28 cellular contexts compared by ENCODE assay signal in genomic region chr9:123253204-123253603, GRCh38.
"Had no signal": no experiment of that assay in that cellular context is flagged by ENCODE, and none has a peak within 500 bp of the region (broad histone marks: within the 10 kb centered on the region; RNA-seq: fewer than 3 reads in every experiment).

No MANE protein-coding gene starts in this region.

- H3K4me3 ChIP-seq: coronary artery, esophagus muscularis mucosa, gastroesophageal sphincter, heart left ventricle, hepatocyte, lung, mucosa of descending colon, neural progenitor cell, prostate gland, right atrium auricular region, sigmoid colon, stomach, thyroid gland, vagina had no signal

- DNase-seq: dermis blood vessel endothelial cell; effector memory CD4-positive, alpha-beta T cell; foreskin keratinocyte; heart left ventricle; kidney; mesenchymal stem cell; mucosa of descending colon; naive thymus-derived CD4-positive, alpha-beta T cell; sigmoid colon; stimulated activated CD4-positive, alpha-beta T cell treated with anti-CD3 and anti-CD28 coated beads, Interleukin-2, amount 100 ng/mL, for 24 hours; stimulated activated CD4-positive, alpha-beta T cell treated with anti-CD3 and anti-CD28 coated beads, Interleukin-4, amount 100 ng/mL, for 24 hours; stomach; thyroid gland; trophoblast cell had no signal

- H3K36me3 ChIP-seq: esophagus muscularis mucosa, gastroesophageal sphincter, heart left ventricle, neural progenitor cell, prostate gland, right atrium auricular region, sigmoid colon, stomach, thyroid gland, vagina had no signal

- H3K4me1 Mint-ChIP-seq: nephron, neural progenitor cell had no signal

- H3K36me3 Mint-ChIP-seq: stimulated activated effector memory CD8-positive, alpha-beta T cell treated with anti-CD3 and anti-CD28 coated beads, Interleukin-12 subunit alpha, Interleukin-12 subunit beta, amount 100 ng/mL, for 72 hours had no signal

- H3K27me3 Mint-ChIP-seq: naive thymus-derived CD4-positive, alpha-beta T cell had no signal

- H3K9me3 Mint-ChIP-seq: stimulated activated effector memory CD8-positive, alpha-beta T cell treated with anti-CD3 and anti-CD28 coated beads, Interleukin-12 subunit alpha, Interleukin-12 subunit beta, amount 100 ng/mL, for 72 hours had no signal

- H3K27me3 ChIP-seq: esophagus muscularis mucosa, foreskin keratinocyte, gastroesophageal sphincter, heart left ventricle, hepatocyte, neural progenitor cell, right atrium auricular region, sigmoid colon, stomach, thyroid gland, vagina had no signal

- H3K4me1 ChIP-seq: esophagus muscularis mucosa, foreskin keratinocyte, gastroesophageal sphincter, neural progenitor cell, parathyroid adenoma, vagina had no signal

- H3K27ac Mint-ChIP-seq: mesothelial cell of epicardium; naive thymus-derived CD4-positive, alpha-beta T cell; nephron; neural progenitor cell; stimulated activated effector memory CD8-positive, alpha-beta T cell treated with anti-CD3 and anti-CD28 coated beads, Interleukin-12 subunit alpha, Interleukin-12 subunit beta, amount 100 ng/mL, for 72 hours had no signal

- H3K27ac ChIP-seq: coronary artery, esophagus muscularis mucosa, foreskin keratinocyte, gastroesophageal sphincter, heart left ventricle, hepatocyte, neural progenitor cell, parathyroid adenoma, prostate gland, right atrium auricular region, sigmoid colon, stomach, thyroid gland, vagina had no signal

- ATAC-seq: foreskin keratinocyte; gastroesophageal sphincter; heart left ventricle; left lobe of liver; mucosa of descending colon; naive thymus-derived CD4-positive, alpha-beta T cell; stimulated activated effector memory CD8-positive, alpha-beta T cell treated with anti-CD3 and anti-CD28 coated beads, Interleukin-12 subunit alpha, Interleukin-12 subunit beta, amount 100 ng/mL, for 72 hours had no signal

- H3K9me3 ChIP-seq: esophagus muscularis mucosa, gastroesophageal sphincter, mucosa of descending colon, prostate gland, sigmoid colon, stomach, thyroid gland, vagina had no signal

- H3K4me3 Mint-ChIP-seq: mesothelial cell of epicardium; naive thymus-derived CD4-positive, alpha-beta T cell; nephron; neural progenitor cell; stimulated activated effector memory CD8-positive, alpha-beta T cell treated with anti-CD3 and anti-CD28 coated beads, Interleukin-12 subunit alpha, Interleukin-12 subunit beta, amount 100 ng/mL, for 72 hours had no signal
